Comparison of ENCODE assay signal across 21 cellular contexts in genomic region chr9:129379181-129379836, GRCh38.
DNase-seq lines count a peak whose midpoint lies in the region; ATAC-seq and FAIRE-seq lines count a peak whose summit lies in the region.
"Had no signal": no experiment of that assay in that cellular context is flagged by ENCODE, and none has a peak within 500 bp of the region (broad histone marks: within the 10 kb centered on the region; RNA-seq: fewer than 3 reads in every experiment).

No MANE protein-coding gene starts in this region.

- H3K27ac Mint-ChIP-seq in activated naive CD4-positive, alpha-beta T cell treated with anti-CD3 and anti-CD28 coated beads, Interleukin-2, amount 50 U/mL, for 24 hours, result peak overlapping the region; percentile 17

- H2BK12ac ChIP-seq in mesenchymal stem cell (ENCODE audit: low read length in 2 of 2), result no peak overlapping the region

- H3K79me1 ChIP-seq in mesenchymal stem cell (replicated peaks; ENCODE audit: low read length, poor library complexity, severe bottlenecking), result no peaks in the 10 kb centered on the region

- H3K9me3 ChIP-seq in mesenchymal stem cell (ENCODE audit: control insufficient read depth, low read length), result no peaks in the 10 kb centered on the region
- H3K9me3 ChIP-seq: SJCRH30 had no signal

- no peak overlapping the region for H3K9ac ChIP-seq in mesenchymal stem cell (ENCODE audit: low read length)
- H3K9ac ChIP-seq: BLaER1 treated with 17β-estradiol and CSF1 and Interleukin-3, amounts not matched to agents 10 nM and 100 nM; GM23248 had no signal

- peak overlapping the region; percentile 43 for H4K91ac ChIP-seq in mesenchymal stem cell (ENCODE audit: low read length)

- H3K9me3 Mint-ChIP-seq in activated naive CD4-positive, alpha-beta T cell treated with anti-CD3 and anti-CD28 coated beads, Interleukin-2, amount 50 U/mL, for 24 hours, result no peaks in the 10 kb centered on the region

- no peak overlapping the region for H3K23ac ChIP-seq in mesenchymal stem cell (ENCODE audit: low read length in 2 of 2)

- no peak overlapping the region for H2AK5ac ChIP-seq in mesenchymal stem cell (ENCODE audit: low read length, severe bottlenecking)

- no peak overlapping the region for H2BK120ac ChIP-seq in mesenchymal stem cell (ENCODE audit: low read depth, low read length)

- peaks cover 5% of the 10 kb centered on the region for H3K4me1 Mint-ChIP-seq in activated naive CD4-positive, alpha-beta T cell treated with anti-CD3 and anti-CD28 coated beads, Interleukin-2, amount 50 U/mL, for 24 hours

- peak overlapping the region in 1 of 2 experiments; percentile 7 for H3K4me3 ChIP-seq in mesenchymal stem cell (ENCODE audit: insufficient read depth in 1 of 2, low read depth in 1 of 2, low read length in 2 of 2)
- H3K4me3 ChIP-seq: BLaER1 treated with 17β-estradiol and CSF1 and Interleukin-3, amounts not matched to agents 10 nM and 100 nM; GM23248; PC-9; SJCRH30 had no signal

- H4K8ac ChIP-seq in mesenchymal stem cell (ENCODE audit: low read length), result no peak overlapping the region

- H3K27ac ChIP-seq in angular gyrus (ENCODE audit: low read depth, low read length) (peak overlapping the region; percentile 58), mesenchymal stem cell (ENCODE audit: low read length, poor library complexity, severe bottlenecking) (no peak overlapping the region)
- H3K27ac ChIP-seq: BLaER1 treated with 17β-estradiol and CSF1 and Interleukin-3, amounts not matched to agents 10 nM and 100 nM; GM23248; PC-9; SJCRH30 had no signal

- no peak overlapping the region for H2BK15ac ChIP-seq in mesenchymal stem cell (ENCODE audit: low read depth, poor library complexity, severe bottlenecking)

- no peak overlapping the region for H2AFZ ChIP-seq in mesenchymal stem cell (ENCODE audit: low read depth, low read length)
- H2AFZ ChIP-seq: GM23248, PC-9 had no signal

- H3K27me3 Mint-ChIP-seq in activated naive CD4-positive, alpha-beta T cell treated with anti-CD3 and anti-CD28 coated beads, Interleukin-2, amount 50 U/mL, for 24 hours, result no peaks in the 10 kb centered on the region

- ATAC-seq in GM21529 (IDR thresholded peaks at IDR 0.05; ENCODE audit: unreplicated experiment), result no peak

- peak; percentile 48 for FAIRE-seq in urothelium cell line (lab: Jason Lieb, UNC)
- FAIRE-seq: A204.1, GM12891, GM18507 had no signal

- H3K4me2 ChIP-seq in mesenchymal stem cell (ENCODE audit: low read length, poor library complexity, severe bottlenecking), result no peak overlapping the region
- H3K4me2 ChIP-seq: PC-9 had no signal

- no peak for DNase-seq in activated naive CD4-positive, alpha-beta T cell (lab: John Stamatoyannopoulos, UW)
- DNase-seq in mesenchymal stem cell (no peak), urothelium cell line (ENCODE audit: low spot score) (no peak), anterior cingulate cortex (lab: John Stamatoyannopoulos, UW) (no peak), NCI-H2196 (lab: John Stamatoyannopoulos, UW; ENCODE audit: unreplicated experiment) (no peak)
- DNase-seq: DMS 273 treated with DMSO at 0.1 percent for 48 hours, GF-D8, GM23248, NCI-H1092 treated with DMSO at 0.1 percent for 48 hours, NCI-H1694, NCI-H2107, NCI-H226, SJCRH30 had no signal

- H3K4me1 ChIP-seq in mesenchymal stem cell (ENCODE audit: control insufficient read depth, insufficient read depth, low read depth, low read length), result peaks cover 11% of the 10 kb centered on the region
- H3K4me1 ChIP-seq: SJCRH30 had no signal

- WGBS in mesenchymal stem cell, result 93% methylated on average over 16 of the region's 16 CpGs

- H3K36me3 ChIP-seq in mesenchymal stem cell (ENCODE audit: control insufficient read depth in 1 of 2, insufficient read depth in 2 of 2, low read depth in 1 of 2, low read length in 2 of 2), result no peaks in the 10 kb centered on the region
- H3K36me3 ChIP-seq: BLaER1 treated with 17β-estradiol and CSF1 and Interleukin-3, amounts not matched to agents 10 nM and 100 nM; SJCRH30 had no signal

- H3K27me3 ChIP-seq in mesenchymal stem cell (ENCODE audit: control insufficient read depth in 1 of 2, insufficient read depth in 1 of 2, low read length in 2 of 2), result peaks cover 3 to 8% of the 10 kb centered on the region in 2 experiments

- H3K14ac ChIP-seq in mesenchymal stem cell (ENCODE audit: low read length in 2 of 2), result peak overlapping the region in 1 of 2 experiments; percentile 82

- no peak overlapping the region for H2BK5ac ChIP-seq in mesenchymal stem cell (ENCODE audit: low read depth, low read length, poor library complexity, severe bottlenecking)

- H3K4ac ChIP-seq in mesenchymal stem cell (ENCODE audit: low read depth in 1 of 2, low read length in 2 of 2), result no peak overlapping the region

- no peak overlapping the region for H3K4me3 Mint-ChIP-seq in activated naive CD4-positive, alpha-beta T cell treated with anti-CD3 and anti-CD28 coated beads, Interleukin-2, amount 50 U/mL, for 24 hours

- H3K18ac ChIP-seq in mesenchymal stem cell (ENCODE audit: low read depth in 1 of 2, low read length in 2 of 2), result no peak overlapping the region

- no peaks in the 10 kb centered on the region for H3K36me3 Mint-ChIP-seq in activated naive CD4-positive, alpha-beta T cell treated with anti-CD3 and anti-CD28 coated beads, Interleukin-2, amount 50 U/mL, for 24 hours
